Comparison of ENCODE assay signal across 8 cellular contexts in genomic region chr9:137550958-137551655, GRCh38. TPM values are rescaled to one million over a fixed set of nuclear protein-coding genes. Genes with fewer than 3 reads are reported as not detected.
DNase-seq lines count a peak whose midpoint lies in the region; ATAC-seq and TF ChIP-seq lines count a peak whose summit lies in the region.

No MANE protein-coding gene starts in this region.

- H3K4me3 ChIP-seq in gastroesophageal sphincter (peak overlapping the region; percentile 42 to 95), parathyroid adenoma (ENCODE audit: low read depth, low read length) (peak overlapping the region; percentile 53)

- H3K27me3 ChIP-seq in gastroesophageal sphincter (no peaks in the 10 kb centered on the region), parathyroid adenoma (ENCODE audit: control insufficient read depth, insufficient read depth, low read length) (no peaks in the 10 kb centered on the region)

- intact Hi-C loops in activated B cell treated with CpG ODN at 0.5 μM for 24 hours (cut with micrococcal nuclease): loop anchor here (1.0 to 10.0 kb wide), 7 partner anchors 16 to 756 kb away; partner anchors contain the start of genes ARRDC1, CCDC183, DPH7 and EHMT1

- H2AFZ ChIP-seq in parathyroid adenoma: peak overlapping the region; percentile 79

- H3K27ac Mint-ChIP-seq in activated B cell treated with CpG ODN at 0.5 μM for 24 hours: no peak overlapping the region

- peak overlapping the region; percentile 75 for H3K4me3 Mint-ChIP-seq in activated B cell treated with CpG ODN at 0.5 μM for 24 hours

- DNase-seq in AG09319 (ENCODE audit: extremely low read depth, low read depth) (peak; percentile 14), NCI-H2029 treated with DMSO at 0.1 percent for 48 hours (lab: John Stamatoyannopoulos, UW) (peak; percentile 49), activated B cell treated with CpG ODN at 0.5 μM for 24 hours (no peak), AG20443 (ENCODE audit: low spot score) (no peak)

- H3K9ac ChIP-seq in parathyroid adenoma: no peak overlapping the region

- POLR2A ChIA-PET in activated B cell treated with CpG ODN at 0.5 μM for 24 hours (lab: Charles Lee): interaction anchor here (0.6 to 3.9 kb wide), 11 partner anchors 14 to 1451 kb away, joined by 3 to 12 read pairs (median 6); partner anchors contain the start of genes DPH7, EXD3, NOXA1 and TUBB4B

- H3K79me2 ChIP-seq in parathyroid adenoma: no peaks in the 10 kb centered on the region

- H3K4me1 ChIP-seq in gastroesophageal sphincter (peaks cover 0 to 60% (median 9%) of the 10 kb centered on the region in 3 donors), parathyroid adenoma (no peaks in the 10 kb centered on the region)

- TF ChIP-seq CTCF in AG09319 (IDR thresholded peaks at IDR 0.05; ENCODE audit: low read depth, low read length): peak; percentile 45
- TF ChIP-seq CTCF in activated B cell treated with CpG ODN at 0.5 μM for 24 hours (IDR thresholded peaks at IDR 0.05): no peak
- peak in 3 of 4 experiments; percentile 61 to 70 (median 68) for TF ChIP-seq CTCF in gastroesophageal sphincter (IDR thresholded peaks at IDR 0.05)
- peak; percentile 29 for TF ChIP-seq CTCF in parathyroid adenoma (IDR thresholded peaks at IDR 0.05)

- peak overlapping the region; percentile 76 for H3K4me2 ChIP-seq in parathyroid adenoma (ENCODE audit: low read length)

- H3K9me3 Mint-ChIP-seq in activated B cell treated with CpG ODN at 0.5 μM for 24 hours: no peaks in the 10 kb centered on the region

- TF ChIP-seq POLR2A in gastroesophageal sphincter (IDR thresholded peaks at IDR 0.05): no peak

- H3K27ac ChIP-seq in gastroesophageal sphincter (peak overlapping the region; percentile 30 to 96 (median 92)), parathyroid adenoma (no peak overlapping the region)

- peaks cover 42% of the 10 kb centered on the region for H3K4me1 Mint-ChIP-seq in activated B cell treated with CpG ODN at 0.5 μM for 24 hours

- no peaks in the 10 kb centered on the region for H3K9me3 ChIP-seq in gastroesophageal sphincter
- H3K9me3 ChIP-seq in parathyroid adenoma (ENCODE audit: control insufficient read depth, low read length): no peaks in the 10 kb centered on the region

- peaks cover 25% of the 10 kb centered on the region for H3K36me3 Mint-ChIP-seq in activated B cell treated with CpG ODN at 0.5 μM for 24 hours (ENCODE audit: low read depth)

- CTCF ChIA-PET in activated B cell treated with CpG ODN at 0.5 μM for 24 hours (lab: Charles Lee): interaction anchor here (1.4 kb wide), 1 partner anchor 28 kb away, joined by 4 read pairs; no protein-coding TSS in a partner anchor

- 0% methylated on average over 6 of the region's 61 CpGs; no CpG with 5 or more reads in 1 of the 2 donors for WGBS in gastroesophageal sphincter (ENCODE audit: low coverage in 1 of 2), 2 donors

- TF ChIP-seq EP300 in gastroesophageal sphincter (IDR thresholded peaks at IDR 0.05): no peak

- peaks cover 0 to 39% of the 10 kb centered on the region in 2 donors for H3K36me3 ChIP-seq in gastroesophageal sphincter
- H3K36me3 ChIP-seq in parathyroid adenoma (ENCODE audit: control insufficient read depth, insufficient read depth, low read length): no peaks in the 10 kb centered on the region

- peak; percentile 15 for ATAC-seq in GM18520 (IDR thresholded peaks at IDR 0.05; ENCODE audit: unreplicated experiment)
- ATAC-seq in HG02973 (IDR thresholded peaks at IDR 0.05; ENCODE audit: unreplicated experiment): peak; percentile 30
- ATAC-seq in activated B cell treated with CpG ODN at 0.5 μM for 24 hours (ENCODE audit: low read depth): peak; percentile 50
- ATAC-seq in gastroesophageal sphincter: peak; percentile 81

- no peaks in the 10 kb centered on the region for H3K27me3 Mint-ChIP-seq in activated B cell treated with CpG ODN at 0.5 μM for 24 hours

RNA-seq across cellular contexts. Expression of gene MRPL41, which starts 0.6 kb away (rescaled TPM):
- total RNA-seq in activated B cell treated with CpG ODN at 0.5 μM for 24 hours (26.0 and 32.9 TPM in 2 replicates), gastroesophageal sphincter (10 to 100 TPM; 46.5 to 65.1 (median 55.8) TPM)

RNA-seq across cellular contexts. Expression of gene PNPLA7, which starts 0.9 kb away (rescaled TPM):
- total RNA-seq in activated B cell treated with CpG ODN at 0.5 μM for 24 hours (5.5 and 6.1 TPM in 2 replicates), gastroesophageal sphincter (10 to 100 TPM in 1 of 4 donors, 1 to 10 TPM in 3; 2.0 to 11.2 (median 6.6) TPM)

RNA-seq across cellular contexts. Expression of gene DPH7, which starts 27.6 kb away (rescaled TPM):
- total RNA-seq in activated B cell treated with CpG ODN at 0.5 μM for 24 hours (39.4 and 43.0 TPM in 2 replicates), gastroesophageal sphincter (10 to 100 TPM; 17.6 to 43.6 (median 27.8) TPM)

RNA-seq across cellular contexts. Expression of gene ZMYND19, which starts 39.2 kb away (rescaled TPM):
- total RNA-seq in activated B cell treated with CpG ODN at 0.5 μM for 24 hours (21.9 and 25.1 TPM in 2 replicates), gastroesophageal sphincter (10 to 100 TPM in 2 of 4 donors, 1 to 10 TPM in 2; 9.5 to 17.1 (median 13.2) TPM)

RNA-seq across cellular contexts. Expression of gene ARRDC1, which starts 54.4 kb away (rescaled TPM):
- total RNA-seq in activated B cell treated with CpG ODN at 0.5 μM for 24 hours: 56.9 and 58.3 TPM in 2 replicates
- total RNA-seq in gastroesophageal sphincter: 10 to 100 TPM; 16.0 to 25.1 (median 21.9) TPM

Comparison
In these comparisons a context has a peak if more than half of its experiments do, and no peak if none do; other contexts are left out.
1. DNase-seq: peak in AG09319 (single experiment) and NCI-H2029 treated with DMSO at 0.1 percent for 48 hours (single experiment); none in activated B cell treated with CpG ODN at 0.5 μM for 24 hours (single experiment) and AG20443 (single experiment).
2. ATAC-seq: peak in every context shown above with its lines; median percentile 81 in gastroesophageal sphincter; 50 in activated B cell treated with CpG ODN at 0.5 μM for 24 hours; 30 in HG02973; 15 in GM18520.